ENCODE assay signal across 8 cellular contexts in the genomic region with DNA sequence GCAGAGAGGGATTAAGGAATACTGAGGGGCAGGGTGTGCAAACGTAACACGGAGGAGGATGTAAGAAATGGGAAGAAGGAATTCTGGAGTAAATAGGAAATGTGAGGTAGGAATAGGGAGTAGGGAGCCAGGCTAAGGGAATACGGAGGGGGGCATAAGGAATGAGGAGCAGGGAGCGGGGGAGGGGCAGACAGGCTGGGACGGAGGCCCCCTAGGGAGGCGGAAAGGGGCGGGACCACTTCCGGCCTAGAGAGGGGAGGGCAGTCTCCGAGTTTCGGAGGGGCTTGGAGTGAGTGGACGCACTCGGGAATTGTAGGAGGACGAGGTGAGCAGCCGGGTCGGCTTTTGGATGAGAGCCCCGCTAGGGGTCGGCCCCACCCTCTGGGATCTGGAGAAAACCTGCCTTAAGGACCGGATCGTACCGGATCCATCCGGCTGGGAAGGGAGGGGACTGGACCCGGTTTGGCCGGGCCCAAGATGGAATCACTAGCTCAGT. TPM values are rescaled to one million over a fixed set of nuclear protein-coding genes. Genes with fewer than 3 reads are reported as not detected.
DNase-seq lines count a peak whose midpoint lies in the region; ATAC-seq and TF ChIP-seq lines count a peak whose summit lies in the region.

No MANE protein-coding gene starts in this region.

- H3K4me3 ChIP-seq in OCI-LY1 (ENCODE audit: low read depth, low read length, poor library complexity, severe bottlenecking), result peak overlapping the region; percentile 88
- H3K4me3 ChIP-seq in cardiac muscle cell, result peak overlapping the region; percentile 81
- H3K4me3 ChIP-seq in ovary, result peak overlapping the region; percentile 49

- H2AFZ ChIP-seq in OCI-LY1 (ENCODE audit: low read length), result no peak overlapping the region

- peak; percentile 9 for ATAC-seq in GM18861 (IDR thresholded peaks at IDR 0.05; ENCODE audit: unreplicated experiment)
- ATAC-seq in HG03139 (IDR thresholded peaks at IDR 0.05; ENCODE audit: unreplicated experiment), result peak; percentile 12

- H3K4me2 ChIP-seq in OCI-LY1 (ENCODE audit: low read length), result peak overlapping the region; percentile 79

- 28 to 45% (median 32%) methylated on average over 23 of the region's 23 CpGs for WGBS in ovary, 3 donors

- TF ChIP-seq EP300 in ovary (IDR thresholded peaks at IDR 0.05), result no peak

- no peaks in the 10 kb centered on the region for H3K9me3 Mint-ChIP-seq in activated naive CD8-positive, alpha-beta T cell (ENCODE audit: low read depth)

- H3K4me1 ChIP-seq in OCI-LY1 (ENCODE audit: insufficient read depth, low read length, severe bottlenecking), result peaks cover 17% of the 10 kb centered on the region
- H3K4me1 ChIP-seq in cardiac muscle cell (ENCODE audit: low read depth), result no peaks in the 10 kb centered on the region
- H3K4me1 ChIP-seq in ovary (ENCODE audit: insufficient read depth), result peaks cover 4% of the 10 kb centered on the region

- no peaks in the 10 kb centered on the region for H3K27me3 ChIP-seq in OCI-LY1 (ENCODE audit: insufficient read depth, low read length)
- no peaks in the 10 kb centered on the region for H3K27me3 ChIP-seq in cardiac muscle cell
- no peaks in the 10 kb centered on the region for H3K27me3 ChIP-seq in ovary

- peak overlapping the region; percentile 95 for H3K4me3 Mint-ChIP-seq in activated naive CD8-positive, alpha-beta T cell

- no peaks in the 10 kb centered on the region for H4K20me1 ChIP-seq in OCI-LY1 (ENCODE audit: insufficient read depth, low read length)

- H3K27ac ChIP-seq in OCI-LY1 (ENCODE audit: low read depth, low read length, poor library complexity, severe bottlenecking) (peak overlapping the region; percentile 30), cardiac muscle cell (peak overlapping the region; percentile 53), ovary (peak overlapping the region; percentile 88 to 91)

- H3K9me2 ChIP-seq in OCI-LY1 (ENCODE audit: low read depth, low read length), result no peaks in the 10 kb centered on the region

- H3K9ac ChIP-seq in OCI-LY1 (ENCODE audit: low read length), result peak overlapping the region; percentile 72

- no peaks in the 10 kb centered on the region for H3F3A ChIP-seq in OCI-LY1 (ENCODE audit: insufficient read depth, low read length)

- H3K36me3 ChIP-seq in OCI-LY1 (ENCODE audit: insufficient read depth, low read length) (no peaks in the 10 kb centered on the region), cardiac muscle cell (peaks cover 22% of the 10 kb centered on the region), ovary (no peaks in the 10 kb centered on the region)

- no peaks in the 10 kb centered on the region for H3K27me3 Mint-ChIP-seq in activated naive CD8-positive, alpha-beta T cell

- H3K27ac Mint-ChIP-seq in activated naive CD8-positive, alpha-beta T cell, result peak overlapping the region; percentile 91

- H3K4me1 Mint-ChIP-seq in activated naive CD8-positive, alpha-beta T cell (ENCODE audit: low read depth), result peaks cover 16% of the 10 kb centered on the region

- no peaks in the 10 kb centered on the region for H3K9me3 ChIP-seq in OCI-LY1 (ENCODE audit: low read length)
- H3K9me3 ChIP-seq in cardiac muscle cell (ENCODE audit: low read depth), result no peaks in the 10 kb centered on the region
- H3K9me3 ChIP-seq in ovary, result no peaks in the 10 kb centered on the region

- TF ChIP-seq POLR2A in ovary (IDR thresholded peaks at IDR 0.05), result peak; percentile 30

- intact Hi-C loops in ovary (cut with DNase I), result no loop called here

- no peaks in the 10 kb centered on the region for H3K79me2 ChIP-seq in OCI-LY1 (ENCODE audit: insufficient read depth, low read length)

- DNase-seq in AG08396 (ENCODE audit: low spot score), result peak; percentile 43
- peak; percentile 72 to 86 for DNase-seq in cardiac muscle cell (ENCODE audit: low read depth in 1 of 2, low spot score in 1 of 2)
- peak; percentile 87 to 90 (median 88) for DNase-seq in ovary
- DNase-seq in CD1c-positive myeloid dendritic cell (ENCODE audit: extremely low spot score), result no peak

- H3K36me3 Mint-ChIP-seq in activated naive CD8-positive, alpha-beta T cell, result no peaks in the 10 kb centered on the region

- TF ChIP-seq CTCF in OCI-LY1 (IDR thresholded peaks at IDR 0.05; ENCODE audit: low read length), result no peak
- no peak for TF ChIP-seq CTCF in cardiac muscle cell (IDR thresholded peaks at IDR 0.05; ENCODE audit: low read depth, low read length)
- TF ChIP-seq CTCF in ovary (IDR thresholded peaks at IDR 0.05), result no peak

RNA-seq across cellular contexts. Expression of gene MAGED2, which starts 0.6 kb away (rescaled TPM):
- total RNA-seq in cardiac muscle cell, result 778 and 956 TPM in 2 replicates
- 972 and 1,145 TPM in 2 replicates for polyA plus RNA-seq in cardiac muscle cell
- 100 to 1,000 TPM; 190 to 302 (median 250) TPM for total RNA-seq in ovary
- 100 to 1,000 TPM; 238 to 279 TPM for polyA plus RNA-seq in ovary

RNA-seq across cellular contexts. Expression of gene ITIH6, which starts 10.1 kb away (rescaled TPM):
- 0.07 and 0.24 TPM in 2 replicates for total RNA-seq in cardiac muscle cell
- 0.07 TPM in 1 of 2 replicates, not detected in the other for polyA plus RNA-seq in cardiac muscle cell
- not detected for total RNA-seq in ovary
- polyA plus RNA-seq in ovary, result under 1 TPM; 0.01 to 0.05 TPM

Comparison
In these comparisons a context has a peak if more than half of its experiments do, and no peak if none do; other contexts are left out.
1. H3K27ac ChIP-seq: peak in every context shown above with its lines; median percentile 90 in ovary; 53 in cardiac muscle cell; 30 in OCI-LY1.